17 cellular contexts compared by ENCODE assay signal in the genomic region with DNA sequence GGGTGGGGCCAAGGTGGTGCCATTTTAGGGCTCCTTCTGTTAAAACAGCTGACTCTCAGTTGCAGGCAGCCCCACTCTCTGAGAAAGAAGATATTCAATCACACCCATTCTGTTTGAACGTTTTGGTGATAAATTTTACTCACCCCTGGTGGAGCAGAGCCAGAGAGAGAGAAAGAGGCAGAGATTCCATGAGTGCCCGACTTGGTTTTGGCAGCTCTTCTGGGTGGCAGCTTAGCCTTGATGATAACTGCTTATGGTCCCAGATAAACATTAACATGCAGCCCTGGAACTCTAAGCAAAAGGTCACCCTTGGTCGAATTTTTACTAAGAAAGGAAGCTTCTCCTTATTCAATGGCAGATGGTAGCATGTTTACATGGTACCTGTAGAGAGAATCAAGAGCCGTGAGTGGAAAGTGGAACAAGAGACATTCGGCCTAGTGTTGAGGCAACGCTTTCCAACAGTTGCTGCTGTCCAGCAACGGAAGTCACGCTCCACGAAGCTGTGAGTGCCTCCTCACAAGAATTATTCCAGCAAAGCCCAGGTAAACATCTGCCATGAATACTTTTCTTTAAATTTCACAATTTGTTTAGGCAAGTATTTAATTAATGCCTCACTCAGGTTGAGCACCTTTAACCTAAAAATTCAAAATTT.
DNase-seq lines count a peak whose midpoint lies in the region; ATAC-seq and TF ChIP-seq lines count a peak whose summit lies in the region.
"Had no signal": no experiment of that assay in that cellular context is flagged by ENCODE, and none has a peak within 500 bp of the region (broad histone marks: within the 10 kb centered on the region; RNA-seq: fewer than 3 reads in every experiment).

No MANE protein-coding gene starts in this region.

- no peak for TF ChIP-seq CTCF in heart left ventricle (IDR thresholded peaks at IDR 0.05)
- TF ChIP-seq CTCF in right atrium auricular region (IDR thresholded peaks at IDR 0.05), result no peak

- intact Hi-C loops in heart left ventricle (cut with DNase I), result loop anchor here in 1 of 10 donors (10.0 kb wide), 1 partner anchor 55 kb away; no protein-coding TSS in a partner anchor
- intact Hi-C loops in left cardiac atrium (cut with DNase I), result no loop called here

- H3K4me1 ChIP-seq in heart left ventricle (peaks cover 0 to 5% (median 0%) of the 10 kb centered on the region in 12 donors), right atrium auricular region (no peaks in the 10 kb centered on the region)
- H3K4me1 ChIP-seq: A549 had no signal

- 40 to 55% (median 41%) methylated on average over 9 of the region's 9 CpGs for WGBS in heart left ventricle, 4 donors

- DNase-seq in DMS53 (lab: John Stamatoyannopoulos, UW), result peak; percentile 23
- no peak for DNase-seq in DMS53 treated with DMSO at 0.1 percent for 48 hours (lab: John Stamatoyannopoulos, UW; ENCODE audit: unreplicated experiment)
- DNase-seq in heart left ventricle, result peak in 4 of 5 donors; percentile 16 to 37 (median 21)
- DNase-seq in right atrium auricular region (ENCODE audit: low spot score), result no peak
- no peak for DNase-seq in left cardiac atrium
- no peak for DNase-seq in SKM-1 treated with dmso at 0.1 percent for 144 hours (lab: John Stamatoyannopoulos, UW; ENCODE audit: unreplicated experiment)
- no peak for DNase-seq in HuH-7 (ENCODE audit: low spot score)
- DNase-seq: AML-193; Calu3; CD8-positive, alpha-beta T cell; GM23248; HCEC 1CT; HFFc6 had no signal

- TF ChIP-seq POLR2A in heart left ventricle (IDR thresholded peaks at IDR 0.05), result no peak

- ATAC-seq in heart left ventricle (peak; percentile 76 to 93 (median 82)), left cardiac atrium (peak; percentile 81 to 90), HG02759 (IDR thresholded peaks at IDR 0.05; ENCODE audit: unreplicated experiment) (no peak)
- ATAC-seq: A549; CD8-positive, alpha-beta T cell had no signal

- H3K4me3 ChIP-seq in heart left ventricle (no peak overlapping the region), right atrium auricular region (no peak overlapping the region)
- H3K4me3 ChIP-seq: A549, GM23248 had no signal

- H3K27ac ChIP-seq in heart left ventricle, result no peak overlapping the region
- H3K27ac ChIP-seq in right atrium auricular region, result no peak overlapping the region
- H3K27ac ChIP-seq: 22Rv1, A549, C4-2B, GM23248 had no signal

- H3K9me3 ChIP-seq in heart left ventricle, result peaks cover 0 to 2% (median 0%) of the 10 kb centered on the region in 12 donors
- no peaks in the 10 kb centered on the region for H3K9me3 ChIP-seq in right atrium auricular region
- H3K9me3 ChIP-seq: A549 had no signal

- H3K36me3 ChIP-seq in heart left ventricle (no peaks in the 10 kb centered on the region), right atrium auricular region (no peaks in the 10 kb centered on the region)

- H3K27me3 ChIP-seq in heart left ventricle, result no peaks in the 10 kb centered on the region
- no peaks in the 10 kb centered on the region for H3K27me3 ChIP-seq in right atrium auricular region

Comparison
In these comparisons a context has a peak if more than half of its experiments do, and no peak if none do; other contexts are left out.
1. DNase-seq: peak in DMS53 (single experiment) and heart left ventricle (4 of 5); none in DMS53 treated with DMSO at 0.1 percent for 48 hours (single experiment), right atrium auricular region (single experiment), left cardiac atrium (single experiment), SKM-1 treated with dmso at 0.1 percent for 144 hours (single experiment) and HuH-7 (single experiment).